In genomic region chrX:100819534-100819836, GRCh38 we compare ENCODE assay signal across 8 cellular contexts. TPM values are rescaled to one million over a fixed set of nuclear protein-coding genes. Genes with fewer than 3 reads are reported as not detected.
A peak's percentile ranks its signal among the peaks of the same experiment; 100 is the strongest.
DNase-seq lines count a peak whose midpoint lies in the region; ATAC-seq lines count a peak whose summit lies in the region.

No MANE protein-coding gene starts in this region.

- H3K27me3 ChIP-seq in mononuclear cell (ENCODE audit: insufficient read depth, low read length) (peaks cover 4% of the 10 kb centered on the region), aorta (ENCODE audit: control insufficient read depth in 1 of 2, insufficient read depth in 2 of 2, low read length in 1 of 2) (no peaks in the 10 kb centered on the region)

- H3K27ac ChIP-seq in caudate nucleus (ENCODE audit: low read depth, low read length) (peak overlapping the region; percentile 5), aorta (ENCODE audit: low read depth in 1 of 2, low read length in 2 of 2) (no peak overlapping the region)

- H3K4me3 ChIP-seq in mononuclear cell (ENCODE audit: low read length) (peak overlapping the region; percentile 71), aorta (ENCODE audit: low read length in 2 of 2) (peak overlapping the region; percentile 16 to 42)

- WGBS in aorta, 2 donors, result 8 to 41% methylated on average over 15 of the region's 15 CpGs

- ATAC-seq in aorta (ENCODE audit: low FRiP score), result no peak
- ATAC-seq in GM18517 (IDR thresholded peaks at IDR 0.05; ENCODE audit: unreplicated experiment), result no peak

- H3K9me3 ChIP-seq in mononuclear cell (ENCODE audit: low read depth, low read length) (no peaks in the 10 kb centered on the region), aorta (ENCODE audit: control insufficient read depth, low read length) (no peaks in the 10 kb centered on the region)

- peaks cover 10% of the 10 kb centered on the region for H3K4me1 ChIP-seq in mononuclear cell (ENCODE audit: insufficient read depth, low read length)
- H3K4me1 ChIP-seq in aorta (ENCODE audit: control insufficient read depth in 1 of 2, insufficient read depth in 2 of 2, low read length in 2 of 2), result no peaks in the 10 kb centered on the region

- intact Hi-C loops in aorta (cut with DNase I), result no loop called here

- no peaks in the 10 kb centered on the region for H3K36me3 ChIP-seq in aorta (ENCODE audit: control insufficient read depth in 1 of 2, insufficient read depth in 2 of 2, low read length in 1 of 2)

- DNase-seq in stimulated activated CD8-positive, alpha-beta memory T cell treated with anti-CD3 and anti-CD28 coated beads, Interleukin-15, amount 100 ng/mL, for 4 hours (ENCODE audit: low read depth in 2 of 2), result peak; percentile 0 to 14
- DNase-seq in stimulated activated CD8-positive, alpha-beta memory T cell treated with anti-CD3 and anti-CD28 coated beads, Interleukin-4, amount 100 ng/mL, for 48 hours, result no peak
- DNase-seq in caudate nucleus (lab: John Stamatoyannopoulos, UW), result peak in 3 of 61 donors; percentile 0 to 19 (median 4)
- no peak for DNase-seq in aorta
- no peak for DNase-seq in retina
- DNase-seq in globus pallidus (ENCODE audit: low spot score), result no peak

RNA-seq across cellular contexts. Expression of gene CSTF2, which starts 0.7 kb away (rescaled TPM):
- 4.2 TPM for total RNA-seq in mononuclear cell
- 10 to 100 TPM in 1 of 2 donors, 1 to 10 TPM in 1; 8.8 to 11.1 TPM for total RNA-seq in aorta
- 1 to 10 TPM; 3.1 to 4.0 TPM for polyA plus RNA-seq in aorta

RNA-seq across cellular contexts. Expression of gene NOX1, which starts 54.7 kb away (rescaled TPM):
- not detected for total RNA-seq in mononuclear cell
- not detected for total RNA-seq in aorta
- polyA plus RNA-seq in aorta, result not detected

Comparison
In these comparisons a context has a peak if more than half of its experiments do, and no peak if none do; other contexts are left out.
1. DNase-seq: peak in stimulated activated CD8-positive, alpha-beta memory T cell treated with anti-CD3 and anti-CD28 coated beads, Interleukin-15, amount 100 ng/mL, for 4 hours (2 of 2); none in stimulated activated CD8-positive, alpha-beta memory T cell treated with anti-CD3 and anti-CD28 coated beads, Interleukin-4, amount 100 ng/mL, for 48 hours (single experiment), aorta (0 of 2), retina (single experiment) and globus pallidus (single experiment).